Comparison of ENCODE assay signal across 28 cellular contexts in genomic region chr16:4922721-4923342, GRCh38. TPM values are rescaled to one million over a fixed set of nuclear protein-coding genes. Genes with fewer than 3 reads are reported as not detected.
A peak's percentile ranks its signal among the peaks of the same experiment; 100 is the strongest.
DNase-seq lines count a peak whose midpoint lies in the region; ATAC-seq and TF ChIP-seq lines count a peak whose summit lies in the region.
"Had no signal": no experiment of that assay in that cellular context is flagged by ENCODE, and none has a peak within 500 bp of the region (broad histone marks: within the 10 kb centered on the region; RNA-seq: fewer than 3 reads in every experiment).

No MANE protein-coding gene starts in this region.

- DNase-seq in H7 = peak; percentile 63
- DNase-seq in RWPE2 (ENCODE audit: low spot score) = no peak
- no peak for DNase-seq in esophagus squamous epithelium (lab: John Stamatoyannopoulos, UW)
- DNase-seq in stomach = no peak
- DNase-seq in activated naive CD4-positive, alpha-beta T cell (lab: John Stamatoyannopoulos, UW) = no peak
- DNase-seq in cortex of kidney (lab: John Stamatoyannopoulos, UW) = no peak
- DNase-seq in stimulated activated effector memory CD8-positive, alpha-beta T cell treated with anti-CD3 and anti-CD28 coated beads, Interleukin-12 subunit alpha, Interleukin-12 subunit beta, amount 100 ng/mL, for 72 hours (ENCODE audit: low spot score in 2 of 2) = no peak
- DNase-seq: ACHN; activated CD4-positive, alpha-beta T cell treated with anti-CD3 and anti-CD28 coated beads for 48 hours; activated T-cell treated with anti-CD3 and anti-CD28 coated beads, Interleukin-2, amount 50 U/mL, for 4 hours; adrenal gland; brain microvascular endothelial cell; effector memory CD4-positive, alpha-beta T cell; NCI-H1092 treated with DMSO at 0.1 percent for 48 hours; NCI-H2081; NCI-H524; NK-92 treated with Interleukin-12 subunit alpha and Interleukin-12 subunit beta, amount 100 ng/mL, for 24 hours; Peyer's patch; posterior cingulate gyrus; sigmoid colon had no signal

- H3K4me3 Mint-ChIP-seq in stimulated activated effector memory CD8-positive, alpha-beta T cell treated with anti-CD3 and anti-CD28 coated beads, Interleukin-12 subunit alpha, Interleukin-12 subunit beta, amount 100 ng/mL, for 72 hours = no peak overlapping the region
- H3K4me3 Mint-ChIP-seq: activated T-cell treated with anti-CD3 and anti-CD28 coated beads, Interleukin-2, amount 50 U/mL, for 4 hours; IgD-negative memory B cell; nephron; T-helper 1 cell treated with Interleukin-12 subunit alpha and Interleukin-12 subunit beta and Interleukin-4 antibody, amounts not matched to agents 30 μg/mL and 1 μg/mL, for 36 hours had no signal

- no peak for TF ChIP-seq CTCF in RWPE2 (IDR thresholded peaks at IDR 0.05; ENCODE audit: poor library complexity, severe bottlenecking)
- TF ChIP-seq CTCF in esophagus squamous epithelium (IDR thresholded peaks at IDR 0.05) = peak in 3 of 6 experiments; percentile 8 to 44 (median 12)
- no peak for TF ChIP-seq CTCF in stomach (IDR thresholded peaks at IDR 0.05)

- H3K9me3 Mint-ChIP-seq in stimulated activated effector memory CD8-positive, alpha-beta T cell treated with anti-CD3 and anti-CD28 coated beads, Interleukin-12 subunit alpha, Interleukin-12 subunit beta, amount 100 ng/mL, for 72 hours = peaks cover 7% of the 10 kb centered on the region

- no peaks in the 10 kb centered on the region for H3K4me1 Mint-ChIP-seq in stimulated activated effector memory CD8-positive, alpha-beta T cell treated with anti-CD3 and anti-CD28 coated beads, Interleukin-12 subunit alpha, Interleukin-12 subunit beta, amount 100 ng/mL, for 72 hours

- H3K36me3 ChIP-seq in H7 (replicated peaks; ENCODE audit: control insufficient read depth, insufficient read depth, low read length) = no peaks in the 10 kb centered on the region
- peaks cover 42% of the 10 kb centered on the region for H3K36me3 ChIP-seq in RWPE2 (ENCODE audit: low read depth)
- H3K36me3 ChIP-seq in esophagus squamous epithelium = peaks cover 0 to 35% (median 3%) of the 10 kb centered on the region in 3 donors
- H3K36me3 ChIP-seq in stomach = no peaks in the 10 kb centered on the region
- H3K36me3 ChIP-seq: adrenal gland, brain microvascular endothelial cell, Peyer's patch, sigmoid colon, SJSA1 had no signal

- H3K27ac Mint-ChIP-seq in stimulated activated effector memory CD8-positive, alpha-beta T cell treated with anti-CD3 and anti-CD28 coated beads, Interleukin-12 subunit alpha, Interleukin-12 subunit beta, amount 100 ng/mL, for 72 hours = no peak overlapping the region
- H3K27ac Mint-ChIP-seq: IgD-negative memory B cell; nephron; T-helper 1 cell treated with Interleukin-12 subunit alpha and Interleukin-12 subunit beta and Interleukin-4 antibody, amounts not matched to agents 30 μg/mL and 1 μg/mL, for 36 hours had no signal

- no peak overlapping the region for H3K4me3 ChIP-seq in H7 (ENCODE audit: insufficient read depth, low read depth, low read length)
- no peak overlapping the region for H3K4me3 ChIP-seq in RWPE2 (ENCODE audit: severe bottlenecking)
- peak overlapping the region in 2 of 4 donors; percentile 14 to 22 for H3K4me3 ChIP-seq in esophagus squamous epithelium
- H3K4me3 ChIP-seq in stomach = no peak overlapping the region
- H3K4me3 ChIP-seq: adrenal gland, GM12878, Peyer's patch, sigmoid colon, SJSA1 had no signal

- intact Hi-C loops in esophagus squamous epithelium (cut with DNase I) = no loop called here
- intact Hi-C loops in stomach (cut with DNase I; ENCODE audit: low total_unique reads) = no loop called here

- WGBS in esophagus squamous epithelium, 2 donors = 33 to 37% methylated on average over 17 to 18 of the region's 18 CpGs
- 74 to 78% (median 75%) methylated on average over 18 of the region's 18 CpGs for WGBS in stomach, 5 donors

- H3K9me3 ChIP-seq in RWPE2 (ENCODE audit: severe bottlenecking) = peaks cover 10% of the 10 kb centered on the region
- H3K9me3 ChIP-seq in esophagus squamous epithelium = peaks cover 0 to 4% (median 0%) of the 10 kb centered on the region in 3 donors
- peaks cover 0 to 19% (median 10%) of the 10 kb centered on the region in 4 donors for H3K9me3 ChIP-seq in stomach
- H3K9me3 ChIP-seq: adrenal gland had no signal

- peaks cover 60% of the 10 kb centered on the region for H3K4me1 ChIP-seq in RWPE2 (ENCODE audit: insufficient read depth, poor library complexity, severe bottlenecking)
- H3K4me1 ChIP-seq in esophagus squamous epithelium = peaks cover 33 to 94% (median 61%) of the 10 kb centered on the region in 3 donors
- H3K4me1 ChIP-seq in stomach = peaks cover 10 to 27% (median 22%) of the 10 kb centered on the region in 4 donors
- H3K4me1 ChIP-seq: adrenal gland, sigmoid colon, SJSA1 had no signal

- peak; percentile 19 for ATAC-seq in RWPE2 (ENCODE audit: low read depth)
- no peak for ATAC-seq in stimulated activated effector memory CD8-positive, alpha-beta T cell treated with anti-CD3 and anti-CD28 coated beads, Interleukin-12 subunit alpha, Interleukin-12 subunit beta, amount 100 ng/mL, for 72 hours
- no peak for ATAC-seq in GM19328 (IDR thresholded peaks at IDR 0.05; ENCODE audit: unreplicated experiment)
- ATAC-seq: activated T-cell treated with anti-CD3 and anti-CD28 coated beads, Interleukin-2, amount 50 U/mL, for 4 hours; GM12878 had no signal

- TF ChIP-seq POLR2A in esophagus squamous epithelium (IDR thresholded peaks at IDR 0.05) (peak in 1 of 4 donors; percentile 13), stomach (IDR thresholded peaks at IDR 0.05) (no peak)

- peak overlapping the region; percentile 89 for H3K27ac ChIP-seq in RWPE2 (ENCODE audit: poor library complexity, severe bottlenecking)
- peak overlapping the region; percentile 83 to 97 (median 90) for H3K27ac ChIP-seq in esophagus squamous epithelium
- no peak overlapping the region for H3K27ac ChIP-seq in stomach
- H3K27ac ChIP-seq: adrenal gland, brain microvascular endothelial cell, Peyer's patch, sigmoid colon, SJSA1 had no signal

- no peaks in the 10 kb centered on the region for H3K36me3 Mint-ChIP-seq in stimulated activated effector memory CD8-positive, alpha-beta T cell treated with anti-CD3 and anti-CD28 coated beads, Interleukin-12 subunit alpha, Interleukin-12 subunit beta, amount 100 ng/mL, for 72 hours

- H3K27me3 ChIP-seq in H7 (ENCODE audit: control insufficient read depth, insufficient read depth, low read length) (no peaks in the 10 kb centered on the region), RWPE2 (ENCODE audit: insufficient read depth, poor library complexity, severe bottlenecking) (no peaks in the 10 kb centered on the region), esophagus squamous epithelium (no peaks in the 10 kb centered on the region), stomach (peaks cover 0 to 4% (median 0%) of the 10 kb centered on the region in 3 donors)
- H3K27me3 ChIP-seq: adrenal gland, Peyer's patch, sigmoid colon, SJSA1 had no signal

- TF ChIP-seq EP300 in stomach (IDR thresholded peaks at IDR 0.05) = peak; percentile 30

RNA-seq across cellular contexts. Expression of gene PPL, which starts 14.1 kb away (rescaled TPM):
- 9.2 and 10.2 TPM in 2 replicates for total RNA-seq in H7 (2014; rRNA removed; shearing (Covaris generic))
- 1,000 to 10,000 TPM in 2 of 4 donors, 100 to 1,000 TPM in 2; 504 to 1,677 (median 860) TPM for total RNA-seq in esophagus squamous epithelium
- total RNA-seq in stomach = 10 to 100 TPM; 11.4 to 98.8 (median 31.6) TPM
- polyA plus RNA-seq in stomach = 10 to 100 TPM in 2 of 3 donors, 1 to 10 TPM in 1; 5.8 to 96.8 (median 10.7) TPM
- total RNA-seq: mononuclear cell had no signal

RNA-seq across cellular contexts. Expression of gene SEC14L5, which starts 35.3 kb away (rescaled TPM):
- 2.1 and 2.4 TPM in 2 replicates for total RNA-seq in H7 (2014; rRNA removed; shearing (Covaris generic))
- total RNA-seq in esophagus squamous epithelium (1 to 10 TPM in 1 of 4 donors, under 1 TPM in 3; 0.22 to 5.6 (median 0.49) TPM), stomach (10 to 100 TPM in 1 of 5 donors, under 1 TPM in 2, not detected in 2; 0.43 to 30.3 (median 0.55) TPM)
- polyA plus RNA-seq in stomach = under 1 TPM; 0.15 to 0.33 (median 0.19) TPM
- total RNA-seq: activated T-cell treated with anti-CD3 and anti-CD28 coated beads, Interleukin-2, amount 50 U/mL, for 4 hours; GM12878; SJSA1 had no signal
- polyA plus RNA-seq: BJ had no signal

Comparison
In these comparisons a context has a peak if more than half of its experiments do, and no peak if none do; other contexts are left out.
1. H3K27ac ChIP-seq: peak in RWPE2 (single experiment) and esophagus squamous epithelium (4 of 4); none in stomach (0 of 5).
2. RNA of gene PPL, which starts 14.1 kb away (total RNA-seq): 504 to 1,677 TPM in esophagus squamous epithelium; 11.4 to 98.8 TPM in stomach and 9.2 to 10.2 TPM in H7; every median in the first group is over 4 times any median in the second.